Comparison of ENCODE assay signal across 16 cellular contexts in genomic region chr3:180246688-180247195, GRCh38.
DNase-seq lines count a peak whose midpoint lies in the region; ATAC-seq and TF ChIP-seq lines count a peak whose summit lies in the region.
"Had no signal": no experiment of that assay in that cellular context is flagged by ENCODE, and none has a peak within 500 bp of the region (broad histone marks: within the 10 kb centered on the region; RNA-seq: fewer than 3 reads in every experiment).

No MANE protein-coding gene starts in this region.

- no peak overlapping the region for H2BK120ac ChIP-seq in mesendoderm (ENCODE audit: low read depth, low read length)

- no peak overlapping the region for H2BK15ac ChIP-seq in mesendoderm (replicated peaks; ENCODE audit: low read depth)

- no peak overlapping the region for H2AK5ac ChIP-seq in mesendoderm (ENCODE audit: low read length)

- H3K27me3 ChIP-seq in H7 (ENCODE audit: control insufficient read depth, insufficient read depth, low read length) = no peaks in the 10 kb centered on the region
- H3K27me3 ChIP-seq in mesendoderm (ENCODE audit: insufficient read depth, low read length, poor library complexity) = no peaks in the 10 kb centered on the region
- no peaks in the 10 kb centered on the region for H3K27me3 ChIP-seq in psoas muscle (ENCODE audit: insufficient read depth in 3 of 3, low read length in 2 of 3)
- H3K27me3 ChIP-seq: SJCRH30 had no signal

- TF ChIP-seq CTCF in NB4 (IDR thresholded peaks at IDR 0.05; ENCODE audit: low read depth, low read length) (no peak), psoas muscle (IDR thresholded peaks at IDR 0.05) (no peak)

- no CpG with 5 or more reads among the region's 5 CpGs for WGBS in mesendoderm (ENCODE audit: extremely low coverage, insufficient coverage, low lambda C conversion rate)
- 50 to 58% (median 55%) methylated on average over 5 of the region's 5 CpGs for WGBS in psoas muscle, 3 donors

- H4K5ac ChIP-seq in mesendoderm (ENCODE audit: low read length) = no peak overlapping the region

- no peak overlapping the region for H3K23ac ChIP-seq in mesendoderm (ENCODE audit: low read length)

- H3K4me1 ChIP-seq in mesendoderm (ENCODE audit: control insufficient read depth, low read depth, low read length) (no peaks in the 10 kb centered on the region), psoas muscle (no peaks in the 10 kb centered on the region)
- H3K4me1 ChIP-seq: SJCRH30 had no signal

- H3K36me3 ChIP-seq in H7 (replicated peaks; ENCODE audit: control insufficient read depth, insufficient read depth, low read length) = no peaks in the 10 kb centered on the region
- H3K36me3 ChIP-seq in mesendoderm (ENCODE audit: control insufficient read depth, insufficient read depth, low read length) = no peaks in the 10 kb centered on the region
- no peaks in the 10 kb centered on the region for H3K36me3 ChIP-seq in psoas muscle (ENCODE audit: insufficient read depth in 1 of 2, low read depth in 1 of 2)
- H3K36me3 ChIP-seq: SJCRH30 had no signal

- intact Hi-C loops in psoas muscle (cut with DNase I) = no loop called here

- H3K4me2 ChIP-seq in mesendoderm (ENCODE audit: low read length) = no peak overlapping the region

- H3K27ac ChIP-seq in mesendoderm (ENCODE audit: low read depth, low read length) (no peak overlapping the region), psoas muscle (no peak overlapping the region)
- H3K27ac ChIP-seq: SJCRH30 had no signal

- no peak overlapping the region for H3K9ac ChIP-seq in mesendoderm (ENCODE audit: low read length)

- no peak overlapping the region for H3K18ac ChIP-seq in mesendoderm (ENCODE audit: low read length)

- no peak overlapping the region for H3K4ac ChIP-seq in mesendoderm (ENCODE audit: low read depth, low read length)

- no peaks in the 10 kb centered on the region for H3K79me2 ChIP-seq in mesendoderm (ENCODE audit: control insufficient read depth, insufficient read depth, low read length)

- no peak for ATAC-seq in HG03565 (IDR thresholded peaks at IDR 0.05; ENCODE audit: unreplicated experiment)
- ATAC-seq in psoas muscle = no peak
- ATAC-seq: Panc1 had no signal

- H3K79me1 ChIP-seq in mesendoderm (ENCODE audit: low read length) = no peaks in the 10 kb centered on the region

- no peak overlapping the region for H4K8ac ChIP-seq in mesendoderm (ENCODE audit: low read depth, low read length)

- TF ChIP-seq POLR2A in NB4 (IDR thresholded peaks at IDR 0.05; ENCODE audit: extremely low read depth, insufficient read length) = no peak

- no peak overlapping the region for H3K56ac ChIP-seq in mesendoderm (ENCODE audit: low read length)

- no peaks in the 10 kb centered on the region for H3K9me3 ChIP-seq in psoas muscle
- H3K9me3 ChIP-seq: SJCRH30 had no signal

- DNase-seq in H7 (peak; percentile 2), NB4 (ENCODE audit: low read depth) (peak; percentile 15), SIG-M5 treated with dmso at 0.1 percent for 504 hours (lab: John Stamatoyannopoulos, UW; ENCODE audit: unreplicated experiment) (peak; percentile 76), mesendoderm (peak; percentile 1), psoas muscle (no peak), NCI-H2196 treated with DMSO at 0.1 percent for 48 hours (lab: John Stamatoyannopoulos, UW; ENCODE audit: unreplicated experiment) (no peak)
- DNase-seq: H9, HFFc6, NCI-H1105 treated with DMSO at 0.1 percent for 48 hours, NCI-H2029 treated with DMSO at 0.1 percent for 48 hours, NCI-H524 treated with DMSO at 0.1 percent for 48 hours, NCI-H82, SJCRH30, T-helper 9 cell had no signal

- H3K4me3 ChIP-seq in H7 (ENCODE audit: insufficient read depth, low read depth, low read length) (no peak overlapping the region), NB4 (ENCODE audit: low read depth, low read length) (no peak overlapping the region), mesendoderm (ENCODE audit: low read length) (no peak overlapping the region), psoas muscle (no peak overlapping the region)
- H3K4me3 ChIP-seq: SJCRH30 had no signal

- no peak overlapping the region for H2BK5ac ChIP-seq in mesendoderm (ENCODE audit: low read length)

Comparison
In these comparisons a context has a peak if more than half of its experiments do, and no peak if none do; other contexts are left out.
1. DNase-seq: peak in H7 (single experiment), NB4 (single experiment), SIG-M5 treated with dmso at 0.1 percent for 504 hours (single experiment) and mesendoderm (single experiment); none in psoas muscle (0 of 2) and NCI-H2196 treated with DMSO at 0.1 percent for 48 hours (single experiment).